ENCODE assay signal across 16 cellular contexts in the genomic region with DNA sequence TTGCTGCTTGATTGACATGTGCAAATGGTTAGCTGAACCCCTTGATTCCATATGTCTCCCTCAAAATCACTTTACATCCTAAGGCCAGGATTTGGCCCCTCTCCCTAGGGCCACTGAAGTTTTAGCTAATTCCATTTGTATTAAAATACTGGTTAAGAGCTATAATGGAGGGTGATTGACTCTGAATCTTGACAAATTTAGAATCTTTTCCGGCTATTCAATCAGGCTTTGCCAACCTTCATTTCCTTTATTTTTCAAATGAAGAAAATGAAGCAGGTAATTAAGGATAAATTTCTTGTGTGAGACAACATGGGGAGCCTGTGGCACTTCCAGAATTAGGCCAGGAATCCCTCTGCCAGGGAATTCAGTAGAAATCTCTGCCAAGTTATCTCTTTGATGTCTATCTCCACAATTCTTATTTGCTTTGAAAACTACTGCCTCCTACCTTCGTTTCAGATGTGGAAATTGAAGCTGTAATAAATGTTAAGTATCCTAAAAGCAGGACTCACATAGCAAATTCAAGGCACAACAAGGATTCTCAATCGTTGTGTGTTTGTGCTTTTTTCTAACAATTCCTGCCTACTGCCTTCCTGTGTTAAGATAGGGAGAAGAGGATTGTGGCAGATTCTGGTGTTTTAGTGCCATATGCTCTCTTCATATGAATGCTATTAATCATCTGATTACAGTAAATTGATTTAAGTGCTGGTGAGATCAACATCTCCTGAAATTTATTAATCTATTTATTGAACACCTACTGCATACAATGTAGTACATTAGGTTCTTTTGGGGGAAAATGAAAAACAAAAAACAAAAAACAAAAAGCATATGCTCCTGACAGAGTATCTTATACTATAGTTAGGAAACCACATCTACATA.
"Had no signal": no experiment of that assay in that cellular context is flagged by ENCODE, and none has a peak within 500 bp of the region (broad histone marks: within the 10 kb centered on the region; RNA-seq: fewer than 3 reads in every experiment).

No MANE protein-coding gene starts in this region.

- H3K27ac Mint-ChIP-seq: activated naive CD8-positive, alpha-beta T cell; activated T-cell treated with anti-CD3 and anti-CD28 coated beads, Interleukin-2, amount 50 U/mL, for 24 hours; neural progenitor cell; T-helper 1 cell treated with Interleukin-12 subunit alpha and Interleukin-12 subunit beta and Interleukin-4 antibody, amounts not matched to agents 30 μg/mL and 1 μg/mL, for 36 hours had no signal

- H3K27ac ChIP-seq: foreskin keratinocyte, neural progenitor cell, ovary, thyroid gland, vagina had no signal

- H3K9me3 Mint-ChIP-seq: activated T-cell treated with anti-CD3 and anti-CD28 coated beads, Interleukin-2, amount 50 U/mL, for 24 hours; neural progenitor cell; T-helper 1 cell treated with Interleukin-12 subunit alpha and Interleukin-12 subunit beta and Interleukin-4 antibody, amounts not matched to agents 30 μg/mL and 1 μg/mL, for 36 hours had no signal

- H3K27me3 Mint-ChIP-seq: activated naive CD8-positive, alpha-beta T cell had no signal

- H3K36me3 ChIP-seq: heart left ventricle, neural progenitor cell, ovary, thyroid gland, vagina had no signal

- H3K9ac ChIP-seq: neural progenitor cell had no signal

- H2AFZ ChIP-seq: neural progenitor cell had no signal

- H3K27me3 ChIP-seq: foreskin keratinocyte, heart left ventricle, neural progenitor cell, ovary, thyroid gland, vagina had no signal

- ATAC-seq: foreskin keratinocyte had no signal

- H3K4me3 Mint-ChIP-seq: activated naive CD8-positive, alpha-beta T cell; activated T-cell treated with anti-CD3 and anti-CD28 coated beads, Interleukin-2, amount 50 U/mL, for 24 hours; neural progenitor cell; T-helper 1 cell treated with Interleukin-12 subunit alpha and Interleukin-12 subunit beta and Interleukin-4 antibody, amounts not matched to agents 30 μg/mL and 1 μg/mL, for 36 hours had no signal

- H3K4me1 ChIP-seq: thyroid gland, vagina had no signal

- H3K9me3 ChIP-seq: heart left ventricle, ovary, thyroid gland, vagina had no signal

- H3K4me3 ChIP-seq: heart left ventricle, neural progenitor cell, ovary, thyroid gland, vagina had no signal

- DNase-seq: activated CD4-positive, alpha-beta T cell treated with anti-CD3 and anti-CD28 coated beads, Interleukin-2, amount 50 U/mL, for 4 hours; activated CD4-positive, CD25-positive, alpha-beta regulatory T cell treated with anti-CD3 and anti-CD28 coated beads, Interleukin-2, amount 50 U/mL, for 72 hours; activated effector memory CD4-positive, alpha-beta T cell treated with anti-CD3 and anti-CD28 coated beads, Interleukin-2, amount 50 U/mL, for 16 hours; activated T-cell treated with anti-CD3 and anti-CD28 coated beads, Interleukin-2, amount 50 U/mL, for 24 hours; amygdala; foreskin keratinocyte; heart left ventricle; kidney; midbrain; stimulated activated CD4-positive, alpha-beta T cell treated with anti-CD3 and anti-CD28 coated beads, Interleukin-15, amount 100 ng/mL, for 24 hours; thyroid gland had no signal
